ENCODE assay signal across 8 cellular contexts in genomic region chrX:16771483-16772398, GRCh38. TPM values are rescaled to one million over a fixed set of nuclear protein-coding genes. Genes with fewer than 3 reads are reported as not detected.
A peak's percentile ranks its signal among the peaks of the same experiment; 100 is the strongest.
DNase-seq lines count a peak whose midpoint lies in the region; ATAC-seq and TF ChIP-seq lines count a peak whose summit lies in the region.

No MANE protein-coding gene starts in this region.

- WGBS in hepatocyte (ENCODE audit: low lambda C conversion rate, missing lambda C conversion rate): 32% methylated on average over 16 of the region's 16 CpGs
- 48 to 71% methylated on average over 13 to 14 of the region's 16 CpGs for WGBS in gastroesophageal sphincter (ENCODE audit: low coverage in 1 of 2), 2 donors

- no peaks in the 10 kb centered on the region for H3K9me3 Mint-ChIP-seq in HFFc6

- H3K27ac Mint-ChIP-seq in HFFc6: peak overlapping the region; percentile 99

- no peaks in the 10 kb centered on the region for H4K20me1 ChIP-seq in hepatocyte (ENCODE audit: insufficient read depth, poor library complexity, severe bottlenecking)

- TF ChIP-seq POLR2A in gastroesophageal sphincter (IDR thresholded peaks at IDR 0.05): no peak

- H3K4me1 ChIP-seq in hepatocyte (ENCODE audit: insufficient read depth) (no peaks in the 10 kb centered on the region), gastroesophageal sphincter (no peaks in the 10 kb centered on the region)

- POLR2A ChIA-PET in AG04449 (lab: Yijun Ruan, JAX): interaction anchor here (1.0 kb wide), 1 partner anchor 11 kb away, joined by 3 read pairs; no protein-coding TSS in a partner anchor

- DNase-seq in AG04449 (ENCODE audit: low read depth, low spot score) (peak; percentile 12), HFFc6 (peak; percentile 83), SHP77 (lab: John Stamatoyannopoulos, UW) (peak; percentile 7 to 26), hepatocyte (ENCODE audit: low spot score) (peak; percentile 78), anterior cingulate cortex (lab: John Stamatoyannopoulos, UW) (no peak), NCI-H1048 (lab: John Stamatoyannopoulos, UW) (no peak)

- no peaks in the 10 kb centered on the region for H3K9me2 ChIP-seq in hepatocyte (replicated peaks; ENCODE audit: insufficient read depth)

- H3K9me3 ChIP-seq in hepatocyte (ENCODE audit: low read depth): no peaks in the 10 kb centered on the region
- no peaks in the 10 kb centered on the region for H3K9me3 ChIP-seq in gastroesophageal sphincter

- H3K36me3 Mint-ChIP-seq in HFFc6 (ENCODE audit: low read depth): no peaks in the 10 kb centered on the region

- CTCF ChIA-PET in AG04449 (lab: Yijun Ruan, JAX): no interaction called here

- TF ChIP-seq CTCF in AG04449 (IDR thresholded peaks at IDR 0.05; ENCODE audit: insufficient read depth, low read length, missing control alignments): no peak
- TF ChIP-seq CTCF in HFFc6 (IDR thresholded peaks at IDR 0.05): no peak
- no peak for TF ChIP-seq CTCF in hepatocyte (IDR thresholded peaks at IDR 0.05; ENCODE audit: poor library complexity)
- TF ChIP-seq CTCF in gastroesophageal sphincter (IDR thresholded peaks at IDR 0.05): no peak

- H3K36me3 ChIP-seq in hepatocyte (replicated peaks; ENCODE audit: insufficient read depth, low read depth): no peaks in the 10 kb centered on the region
- H3K36me3 ChIP-seq in gastroesophageal sphincter: no peaks in the 10 kb centered on the region

- H3K27ac ChIP-seq in hepatocyte: peak overlapping the region; percentile 90
- H3K27ac ChIP-seq in gastroesophageal sphincter: no peak overlapping the region

- H3K27me3 ChIP-seq in hepatocyte (no peaks in the 10 kb centered on the region), gastroesophageal sphincter (no peaks in the 10 kb centered on the region)

- peaks cover 4% of the 10 kb centered on the region; the same call in 1 of the 2 replicates for H3K4me1 Mint-ChIP-seq in HFFc6 (ENCODE audit: low read depth)

- H2AFZ ChIP-seq in hepatocyte: peak overlapping the region; percentile 46

- no peak for TF ChIP-seq EP300 in gastroesophageal sphincter (IDR thresholded peaks at IDR 0.05)

- ATAC-seq in gastroesophageal sphincter (no peak), GM19395 (IDR thresholded peaks at IDR 0.05; ENCODE audit: unreplicated experiment) (no peak)

- H3K4me3 ChIP-seq in AG04449 (ENCODE audit: low read depth, low read length): no peak overlapping the region
- H3K4me3 ChIP-seq in hepatocyte: no peak overlapping the region
- no peak overlapping the region for H3K4me3 ChIP-seq in gastroesophageal sphincter

- H3K27me3 Mint-ChIP-seq in HFFc6 (ENCODE audit: insufficient read depth): peaks cover under 1% of the 10 kb centered on the region

- H3K4me2 ChIP-seq in hepatocyte: peak overlapping the region; percentile 43

- no peaks in the 10 kb centered on the region for H3K79me2 ChIP-seq in hepatocyte

- no peak overlapping the region for H3K4me3 Mint-ChIP-seq in HFFc6

RNA-seq across cellular contexts. Expression of gene TXLNG, which starts 14.5 kb away (rescaled TPM):
- total RNA-seq in HFFc6 (2021; fragmentation: NEBNext Ultra II Directional; extraction: Animal tissue kit (Norgen Biotek cat#: 25700)): 1 to 10 TPM; 6.8 to 7.8 (median 7.1) TPM
- total RNA-seq in hepatocyte: 23.4 and 24.0 TPM in 2 replicates
- polyA plus RNA-seq in hepatocyte: 9.7 and 11.4 TPM in 2 replicates
- 10 to 100 TPM in 3 of 4 donors, 1 to 10 TPM in 1; 9.0 to 16.8 (median 14.3) TPM for total RNA-seq in gastroesophageal sphincter

RNA-seq across cellular contexts. Expression of gene SYAP1, which starts 52.3 kb away (rescaled TPM):
- 10 to 100 TPM; 36.3 to 40.6 (median 38.7) TPM for total RNA-seq in HFFc6 (2021; fragmentation: NEBNext Ultra II Directional; extraction: Animal tissue kit (Norgen Biotek cat#: 25700))
- total RNA-seq in hepatocyte (57.8 and 59.7 TPM in 2 replicates), gastroesophageal sphincter (10 to 100 TPM; 25.4 to 39.1 (median 30.4) TPM)
- 50.2 and 52.1 TPM in 2 replicates for polyA plus RNA-seq in hepatocyte

RNA-seq across cellular contexts. Expression of gene CTPS2, which starts 59.3 kb away (rescaled TPM):
- 1 to 10 TPM; 5.1 to 7.3 (median 6.5) TPM for total RNA-seq in HFFc6 (2021; fragmentation: NEBNext Ultra II Directional; extraction: Animal tissue kit (Norgen Biotek cat#: 25700))
- total RNA-seq in hepatocyte: 55.7 and 57.1 TPM in 2 replicates
- polyA plus RNA-seq in hepatocyte: 25.4 and 26.2 TPM in 2 replicates
- total RNA-seq in gastroesophageal sphincter: 10 to 100 TPM; 12.1 to 20.5 (median 14.0) TPM

Comparison
In these comparisons a context has a peak if more than half of its experiments do, and no peak if none do; other contexts are left out.
1. DNase-seq: peak in AG04449 (single experiment), HFFc6 (single experiment), SHP77 (2 of 2) and hepatocyte (single experiment); none in anterior cingulate cortex (0 of 58) and NCI-H1048 (single experiment).